In the genomic region with DNA sequence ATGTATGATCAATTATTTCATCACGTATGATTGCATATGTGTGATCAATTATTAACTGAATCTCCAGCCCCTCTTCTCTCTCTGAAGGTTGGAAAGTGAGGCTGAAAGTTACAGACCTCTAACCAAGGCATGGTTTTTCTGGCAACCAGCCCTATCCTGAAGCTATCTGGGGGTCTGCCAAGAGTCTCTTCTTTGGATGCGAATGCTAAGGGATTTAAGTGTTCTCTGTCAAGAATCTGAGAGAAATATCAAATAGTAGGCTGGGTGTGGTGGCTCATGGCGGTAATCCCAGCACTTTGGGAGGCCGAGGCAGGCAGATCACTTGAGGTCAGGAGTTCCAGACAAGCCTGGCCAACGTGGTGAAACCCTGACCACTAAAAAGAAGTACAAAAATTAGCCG, we compare ENCODE assay signal across 17 cellular contexts. TPM values are rescaled to one million over a fixed set of nuclear protein-coding genes. Genes with fewer than 3 reads are reported as not detected.
A peak's percentile ranks its signal among the peaks of the same experiment; 100 is the strongest.
DNase-seq lines count a peak whose midpoint lies in the region; ATAC-seq, FAIRE-seq and TF ChIP-seq lines count a peak whose summit lies in the region.
"Had no signal": no experiment of that assay in that cellular context is flagged by ENCODE, and none has a peak within 500 bp of the region (broad histone marks: within the 10 kb centered on the region; RNA-seq: fewer than 3 reads in every experiment).

No MANE protein-coding gene starts in this region.

- H3K27me3 ChIP-seq in sigmoid colon = no peaks in the 10 kb centered on the region
- H3K27me3 ChIP-seq: breast epithelium, neural progenitor cell had no signal

- peaks cover 0 to 5% (median 5%) of the 10 kb centered on the region in 4 donors for H3K36me3 ChIP-seq in sigmoid colon
- H3K36me3 ChIP-seq: breast epithelium, neural progenitor cell had no signal

- TF ChIP-seq EP300 in sigmoid colon (IDR thresholded peaks at IDR 0.05) = no peak

- H3K4me3 Mint-ChIP-seq in activated CD8-positive, alpha-beta memory T cell treated with anti-CD3 and anti-CD28 coated beads, Interleukin-2, amount 10 ng/mL, durations not matched to agents 7 days and 5 days = no peak overlapping the region
- H3K4me3 Mint-ChIP-seq in activated T-helper 17 cell treated with anti-CD3 and anti-CD28 coated beads, Interleukin-2, amount 50 U/mL, for 72 hours = no peak overlapping the region
- H3K4me3 Mint-ChIP-seq: activated T-helper 1 cell treated with anti-CD3 and anti-CD28 coated beads, Interleukin-12 subunit alpha, Interleukin-12 subunit beta, Interleukin-2, Interleukin-4 antibody, amounts not matched to agents 30 ng/mL and 10 ng/mL and 1 ng/mL, durations not matched to agents 14 hours and 24 hours and 36 hours; neural progenitor cell had no signal

- no peak for DNase-seq in activated CD8-positive, alpha-beta memory T cell treated with anti-CD3 and anti-CD28 coated beads, Interleukin-2, amount 10 ng/mL, durations not matched to agents 7 days and 5 days
- DNase-seq in activated CD8-positive, alpha-beta memory T cell treated with anti-CD3 and anti-CD28 coated beads for 24 hours = no peak
- DNase-seq in fibroblast of the conjunctiva (ENCODE audit: low read depth) (peak; percentile 71), sigmoid colon (peak; percentile 73), 8988T (no peak), GM12892 (ENCODE audit: insufficient read length) (no peak)
- DNase-seq: activated CD4-positive, alpha-beta T cell treated with anti-CD3 and anti-CD28 coated beads for 4 hours; NCI-H1092; PC-3; T-helper 1 cell had no signal

- H3K9me3 ChIP-seq in sigmoid colon = no peaks in the 10 kb centered on the region
- H3K9me3 ChIP-seq: breast epithelium, thoracic aorta had no signal

- CTCF ChIA-PET in activated CD8-positive, alpha-beta memory T cell treated with anti-CD3 and anti-CD28 coated beads, Interleukin-2, amount 10 ng/mL, durations not matched to agents 7 days and 5 days (lab: Charles Lee) = no interaction called here

- peak overlapping the region; percentile 25 to 51 (median 40) for H3K27ac ChIP-seq in sigmoid colon
- H3K27ac ChIP-seq: breast epithelium, neural progenitor cell, thoracic aorta had no signal

- H3K27me3 Mint-ChIP-seq in activated CD8-positive, alpha-beta memory T cell treated with anti-CD3 and anti-CD28 coated beads, Interleukin-2, amount 10 ng/mL, durations not matched to agents 7 days and 5 days = no peaks in the 10 kb centered on the region
- H3K27me3 Mint-ChIP-seq in activated T-helper 17 cell treated with anti-CD3 and anti-CD28 coated beads, Interleukin-2, amount 50 U/mL, for 72 hours = no peaks in the 10 kb centered on the region

- no peak for TF ChIP-seq CTCF in sigmoid colon (IDR thresholded peaks at IDR 0.05)

- peaks cover 0 to 61% (median 40%) of the 10 kb centered on the region in 4 donors for H3K4me1 ChIP-seq in sigmoid colon

- ATAC-seq in activated CD8-positive, alpha-beta memory T cell treated with anti-CD3 and anti-CD28 coated beads, Interleukin-2, amount 10 ng/mL, durations not matched to agents 7 days and 5 days = no peak
- ATAC-seq in activated T-helper 17 cell treated with anti-CD3 and anti-CD28 coated beads, Interleukin-2, amount 50 U/mL, for 72 hours (replicated peaks) = no peak
- ATAC-seq in HG03432 (IDR thresholded peaks at IDR 0.05; ENCODE audit: unreplicated experiment) = no peak
- ATAC-seq: PC-3 had no signal

- FAIRE-seq in GM12892 (lab: Jason Lieb, UNC) = no peak
- FAIRE-seq: endometrium had no signal

- intact Hi-C loops in sigmoid colon (cut with DNase I) = no loop called here

- peak overlapping the region; percentile 8 for H3K27ac Mint-ChIP-seq in activated CD8-positive, alpha-beta memory T cell treated with anti-CD3 and anti-CD28 coated beads, Interleukin-2, amount 10 ng/mL, durations not matched to agents 7 days and 5 days
- H3K27ac Mint-ChIP-seq in activated T-helper 17 cell treated with anti-CD3 and anti-CD28 coated beads, Interleukin-2, amount 50 U/mL, for 72 hours = peak overlapping the region; percentile 34
- H3K27ac Mint-ChIP-seq: activated T-helper 1 cell treated with anti-CD3 and anti-CD28 coated beads, Interleukin-12 subunit alpha, Interleukin-12 subunit beta, Interleukin-2, Interleukin-4 antibody, amounts not matched to agents 30 ng/mL and 10 ng/mL and 1 ng/mL, durations not matched to agents 14 hours and 24 hours and 36 hours; neural progenitor cell had no signal

- H3K36me3 Mint-ChIP-seq in activated CD8-positive, alpha-beta memory T cell treated with anti-CD3 and anti-CD28 coated beads, Interleukin-2, amount 10 ng/mL, durations not matched to agents 7 days and 5 days = peaks cover 61% of the 10 kb centered on the region
- peaks cover 91% of the 10 kb centered on the region for H3K36me3 Mint-ChIP-seq in activated T-helper 17 cell treated with anti-CD3 and anti-CD28 coated beads, Interleukin-2, amount 50 U/mL, for 72 hours (ENCODE audit: low read depth)

- TF ChIP-seq POLR2A in sigmoid colon (IDR thresholded peaks at IDR 0.05) (no peak), GM12892 (IDR thresholded peaks at IDR 0.05; ENCODE audit: low read depth, low read length) (no peak)

- H3K4me3 ChIP-seq in sigmoid colon = no peak overlapping the region
- H3K4me3 ChIP-seq: breast epithelium, neural progenitor cell, thoracic aorta had no signal

- 69 to 82% methylated on average over 6 of the region's 6 CpGs for WGBS in sigmoid colon, 2 donors

- H3K9me3 Mint-ChIP-seq in activated CD8-positive, alpha-beta memory T cell treated with anti-CD3 and anti-CD28 coated beads, Interleukin-2, amount 10 ng/mL, durations not matched to agents 7 days and 5 days (ENCODE audit: low read depth) = no peaks in the 10 kb centered on the region
- H3K9me3 Mint-ChIP-seq in activated T-helper 17 cell treated with anti-CD3 and anti-CD28 coated beads, Interleukin-2, amount 50 U/mL, for 72 hours = no peaks in the 10 kb centered on the region
- H3K9me3 Mint-ChIP-seq: activated T-helper 1 cell treated with anti-CD3 and anti-CD28 coated beads, Interleukin-12 subunit alpha, Interleukin-12 subunit beta, Interleukin-2, Interleukin-4 antibody, amounts not matched to agents 30 ng/mL and 10 ng/mL and 1 ng/mL, durations not matched to agents 14 hours and 24 hours and 36 hours had no signal

- H3K4me1 Mint-ChIP-seq in activated CD8-positive, alpha-beta memory T cell treated with anti-CD3 and anti-CD28 coated beads, Interleukin-2, amount 10 ng/mL, durations not matched to agents 7 days and 5 days = peaks cover 55% of the 10 kb centered on the region
- H3K4me1 Mint-ChIP-seq in activated T-helper 17 cell treated with anti-CD3 and anti-CD28 coated beads, Interleukin-2, amount 50 U/mL, for 72 hours = peaks cover 52% of the 10 kb centered on the region

RNA-seq across cellular contexts. Expression of a gene that starts 8.1 kb away (rescaled TPM):
- total RNA-seq in activated CD8-positive, alpha-beta memory T cell treated with anti-CD3 and anti-CD28 coated beads, Interleukin-2, amount 10 ng/mL, durations not matched to agents 7 days and 5 days = 100 to 1,000 TPM in 1 of 2 experiments, 10 to 100 TPM in 1; 76.0 to 120 TPM
- 100 to 1,000 TPM in 1 of 2 donors, 10 to 100 TPM in 1; 81.8 to 122 TPM for total RNA-seq in activated T-helper 17 cell treated with anti-CD3 and anti-CD28 coated beads, Interleukin-2, amount 50 U/mL, for 72 hours
- 100 to 1,000 TPM in 1 of 4 donors, 10 to 100 TPM in 3; 81.3 to 130 (median 84.4) TPM for total RNA-seq in sigmoid colon
- 10 to 100 TPM in 1 of 3 donors, 1 to 10 TPM in 2; 1.8 to 27.9 (median 2.5) TPM for polyA plus RNA-seq in sigmoid colon
- polyA plus RNA-seq in GM12892 (2012; ENCODE audit: missing spikeins) = 62.4 TPM

RNA-seq across cellular contexts. Expression of a gene that starts 17.9 kb away (rescaled TPM):
- total RNA-seq in activated CD8-positive, alpha-beta memory T cell treated with anti-CD3 and anti-CD28 coated beads, Interleukin-2, amount 10 ng/mL, durations not matched to agents 7 days and 5 days = 10 to 100 TPM; 59.3 to 71.9 TPM
- total RNA-seq in activated T-helper 17 cell treated with anti-CD3 and anti-CD28 coated beads, Interleukin-2, amount 50 U/mL, for 72 hours = 10 to 100 TPM; 55.7 to 69.8 TPM
- total RNA-seq in sigmoid colon = 10 to 100 TPM in 2 of 4 donors, 1 to 10 TPM in 2; 9.1 to 27.0 (median 12.8) TPM
- polyA plus RNA-seq in sigmoid colon = 10 to 100 TPM; 36.6 to 67.3 (median 41.5) TPM
- polyA plus RNA-seq in GM12892 (2012; ENCODE audit: missing spikeins) = 85.7 TPM

RNA-seq across cellular contexts. Expression of a gene that starts 26.8 kb away (rescaled TPM):
- 10 to 100 TPM; 46.1 to 47.3 TPM for total RNA-seq in activated CD8-positive, alpha-beta memory T cell treated with anti-CD3 and anti-CD28 coated beads, Interleukin-2, amount 10 ng/mL, durations not matched to agents 7 days and 5 days
- 10 to 100 TPM; 32.3 to 46.9 TPM for total RNA-seq in activated T-helper 17 cell treated with anti-CD3 and anti-CD28 coated beads, Interleukin-2, amount 50 U/mL, for 72 hours
- total RNA-seq in sigmoid colon = 10 to 100 TPM; 48.5 to 89.2 (median 57.2) TPM
- polyA plus RNA-seq in sigmoid colon = 10 to 100 TPM in 2 of 3 donors, 1 to 10 TPM in 1; 8.4 to 18.2 (median 11.3) TPM
- polyA plus RNA-seq in GM12892 (2012; ENCODE audit: missing spikeins) = 24.6 TPM

RNA-seq across cellular contexts. Expression of a gene that starts 44.9 kb away (rescaled TPM):
- under 1 TPM; 0.41 to 0.56 TPM for total RNA-seq in activated CD8-positive, alpha-beta memory T cell treated with anti-CD3 and anti-CD28 coated beads, Interleukin-2, amount 10 ng/mL, durations not matched to agents 7 days and 5 days
- total RNA-seq in activated T-helper 17 cell treated with anti-CD3 and anti-CD28 coated beads, Interleukin-2, amount 50 U/mL, for 72 hours = 1 to 10 TPM in 1 of 2 donors, under 1 TPM in 1; 0.19 to 1.2 TPM
- total RNA-seq in sigmoid colon = 10 to 100 TPM; 34.9 to 74.8 (median 56.9) TPM
- polyA plus RNA-seq in sigmoid colon = 10 to 100 TPM in 1 of 3 donors, 1 to 10 TPM in 2; 6.2 to 21.0 (median 9.5) TPM
- 0.11 TPM for polyA plus RNA-seq in GM12892 (2012; ENCODE audit: missing spikeins)

Comparison
In these comparisons a context has a peak if more than half of its experiments do, and no peak if none do; other contexts are left out.
1. DNase-seq: peak in fibroblast of the conjunctiva (single experiment) and sigmoid colon (single experiment); none in activated CD8-positive, alpha-beta memory T cell treated with anti-CD3 and anti-CD28 coated beads, Interleukin-2, amount 10 ng/mL, durations not matched to agents 7 days and 5 days (single experiment), activated CD8-positive, alpha-beta memory T cell treated with anti-CD3 and anti-CD28 coated beads for 24 hours (single experiment), 8988T (single experiment) and GM12892 (single experiment).